Comparison of ENCODE assay signal across 8 cellular contexts in the genomic region with DNA sequence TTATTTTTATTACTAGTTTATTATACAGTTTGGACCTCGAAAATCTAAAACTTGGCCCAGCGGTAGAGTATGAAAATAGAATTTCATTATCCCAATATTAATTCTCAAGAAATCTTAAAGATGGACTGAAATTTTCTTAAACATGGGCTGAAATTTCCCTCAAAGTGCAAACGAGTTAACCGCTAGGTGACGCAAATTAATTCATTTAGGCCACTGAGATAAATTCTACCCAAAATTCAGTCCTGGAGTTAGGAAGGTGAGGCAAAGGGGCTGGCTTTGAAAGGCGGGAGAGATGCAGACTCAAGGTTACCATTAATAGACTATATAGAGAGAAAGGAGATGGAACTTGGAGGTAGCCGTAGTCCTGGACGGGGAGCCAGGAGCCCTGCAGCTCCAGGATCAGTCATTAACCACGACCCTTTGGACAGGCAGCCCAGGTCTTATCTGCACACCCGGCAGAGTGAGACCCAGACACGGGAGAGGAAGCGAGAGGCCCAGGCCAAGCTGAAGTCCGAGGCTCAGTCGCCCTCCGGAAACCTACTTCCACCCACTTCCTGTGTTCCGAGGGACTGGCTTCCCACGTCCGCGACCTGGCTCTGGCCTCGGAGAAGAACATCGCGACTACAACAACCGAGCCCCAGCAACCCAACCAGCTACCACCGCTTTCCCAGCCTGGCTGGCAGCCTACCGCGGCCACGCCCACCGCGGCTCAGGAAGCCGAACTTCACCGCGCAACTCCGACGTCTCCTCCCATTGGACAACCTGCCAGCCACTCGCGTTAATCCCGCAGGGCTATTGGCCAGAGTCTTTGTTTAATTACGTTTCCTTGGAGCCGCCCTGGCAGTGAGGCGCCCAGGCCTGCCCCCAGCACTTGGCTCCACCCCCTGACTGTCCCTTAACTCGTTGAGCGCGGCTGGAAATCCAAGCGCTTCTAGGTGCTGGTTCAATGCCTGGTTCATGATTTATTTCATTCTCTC. TPM values are rescaled to one million over a fixed set of nuclear protein-coding genes. Genes with fewer than 3 reads are reported as not detected.
DNase-seq lines count a peak whose midpoint lies in the region; ATAC-seq and TF ChIP-seq lines count a peak whose summit lies in the region.

A gene with protein sequence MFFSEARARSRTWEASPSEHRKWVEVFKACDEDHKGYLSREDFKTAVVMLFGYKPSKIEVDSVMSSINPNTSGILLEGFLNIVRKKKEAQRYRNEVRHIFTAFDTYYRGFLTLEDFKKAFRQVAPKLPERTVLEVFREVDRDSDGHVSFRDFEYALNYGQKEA (minus strand): TSS at position 686 of the 977 bp plus-strand sequence. CDS start 70 bp downstream, at position 616.

- H3K27ac ChIP-seq in DND-41 (ENCODE audit: low read length) (peak within 1 kb of the TSS; percentile 79), KOPT-K1 (ENCODE audit: low read depth, low read length, poor library complexity, severe bottlenecking) (peak within 1 kb of the TSS; percentile 87), Peyer's patch (peak within 1 kb of the TSS; percentile 90 to 99 (median 94)), esophagus squamous epithelium (peak within 1 kb of the TSS; percentile 93 to 98 (median 97))

- no peaks in the 10 kb centered on the region for H3K27me3 ChIP-seq in DND-41 (ENCODE audit: insufficient read depth, low read length, poor library complexity)
- no peaks in the 10 kb centered on the region for H3K27me3 ChIP-seq in Peyer's patch
- no peaks in the 10 kb centered on the region for H3K27me3 ChIP-seq in esophagus squamous epithelium

- TF ChIP-seq CTCF in DND-41 (IDR thresholded peaks at IDR 0.05; ENCODE audit: borderline replicate concordance, extremely low read depth, low read length, poor library complexity, severe bottlenecking) (no peak), Peyer's patch (IDR thresholded peaks at IDR 0.05) (peak in 2 of 6 experiments; percentile 4 to 8), esophagus squamous epithelium (IDR thresholded peaks at IDR 0.05) (peak in 3 of 6 experiments; percentile 8 to 31 (median 21))

- H3K4me1 ChIP-seq in DND-41 (ENCODE audit: insufficient read depth, low read length) (peaks cover 36% of the 10 kb centered on the region), Peyer's patch (peaks cover 0 to 24% (median 4%) of the 10 kb centered on the region in 4 donors), esophagus squamous epithelium (peaks cover 12 to 49% (median 13%) of the 10 kb centered on the region in 3 donors)

- ATAC-seq in DND-41 (ENCODE audit: insufficient read depth, low read depth) (peak; percentile 88), GM21786 (IDR thresholded peaks at IDR 0.05; ENCODE audit: unreplicated experiment) (peak; percentile 82)

- peak within 1 kb of the TSS; percentile 90 for H2AFZ ChIP-seq in DND-41 (ENCODE audit: low read depth, low read length)

- peak within 1 kb of the TSS; percentile 88 for H3K9ac ChIP-seq in DND-41 (ENCODE audit: low read depth, low read length)

- DNase-seq in DND-41: peak; percentile 98
- peak; percentile 95 to 98 (median 96) for DNase-seq in Peyer's patch
- DNase-seq in activated T-helper 1 cell treated with Interleukin-2 at 50 U/mL for 16 hours (ENCODE audit: low read depth): peak; percentile 92
- DNase-seq in esophagus squamous epithelium (lab: John Stamatoyannopoulos, UW): peak; percentile 85
- peak; percentile 99 for DNase-seq in myocyte (ENCODE audit: low read depth)
- peak; percentile 86 to 94 for DNase-seq in stimulated activated CD8-positive, alpha-beta memory T cell treated with anti-CD3 and anti-CD28 coated beads, Interleukin-7, amount 100 ng/mL, for 48 hours (ENCODE audit: extremely low read depth in 1 of 2, low read depth in 1 of 2)

- TF ChIP-seq POLR2A in Peyer's patch (IDR thresholded peaks at IDR 0.05) (peak in 1 of 2 donors; percentile 27), esophagus squamous epithelium (IDR thresholded peaks at IDR 0.05) (no peak)

- peaks cover 44% of the 10 kb centered on the region for H3K36me3 ChIP-seq in DND-41 (ENCODE audit: insufficient read depth, low read length)
- H3K36me3 ChIP-seq in KOPT-K1 (ENCODE audit: insufficient read depth, low read length): peaks cover 25% of the 10 kb centered on the region
- H3K36me3 ChIP-seq in Peyer's patch: peaks cover 0 to 5% (median 0%) of the 10 kb centered on the region in 3 donors
- peaks cover 0 to 29% (median 7%) of the 10 kb centered on the region in 3 donors for H3K36me3 ChIP-seq in esophagus squamous epithelium

- peak within 1 kb of the TSS; percentile 73 for H3K4me2 ChIP-seq in DND-41 (ENCODE audit: insufficient read depth, low read length)

- H3K79me2 ChIP-seq in DND-41 (ENCODE audit: insufficient read depth, low read length): peaks cover 39% of the 10 kb centered on the region

- no peaks in the 10 kb centered on the region for H4K20me1 ChIP-seq in DND-41 (ENCODE audit: insufficient read depth, low read length)

- peaks cover 11% of the 10 kb centered on the region for H3K9me3 ChIP-seq in DND-41 (ENCODE audit: insufficient read depth, low read length, severe bottlenecking)
- peaks cover 14% of the 10 kb centered on the region for H3K9me3 ChIP-seq in KOPT-K1 (ENCODE audit: insufficient read depth, low read length, poor library complexity, severe bottlenecking)
- no peaks in the 10 kb centered on the region for H3K9me3 ChIP-seq in Peyer's patch
- no peaks in the 10 kb centered on the region for H3K9me3 ChIP-seq in esophagus squamous epithelium

- intact Hi-C loops in esophagus squamous epithelium (cut with DNase I): no loop called here

- WGBS in esophagus squamous epithelium, 2 donors: 2 to 3% methylated on average over 25 to 34 of the region's 44 CpGs

- H3K4me3 ChIP-seq in DND-41 (ENCODE audit: low read depth in 1 of 2, low read length in 2 of 2): peak within 1 kb of the TSS; percentile 58 to 82
- peak within 1 kb of the TSS; percentile 78 to 94 (median 86) for H3K4me3 ChIP-seq in Peyer's patch
- peak within 1 kb of the TSS; percentile 70 to 96 (median 86) for H3K4me3 ChIP-seq in esophagus squamous epithelium

RNA-seq across cellular contexts. Expression of the gene that starts here (rescaled TPM):
- 10 to 100 TPM in 1 of 4 donors, 1 to 10 TPM in 3; 3.3 to 15.6 (median 6.9) TPM for total RNA-seq in Peyer's patch
- total RNA-seq in esophagus squamous epithelium: 1 to 10 TPM; 3.4 to 8.0 (median 5.5) TPM
- 3.7 and 6.8 TPM in 2 replicates for total RNA-seq in myocyte
- polyA plus RNA-seq in myocyte (2012): 5.9 TPM

Comparison
In these comparisons a context has a peak if more than half of its experiments do, and no peak if none do; other contexts are left out.
1. Peak in every context shown above with its lines: DNase-seq, ATAC-seq, H3K4me3 ChIP-seq and H3K27ac ChIP-seq.